In genomic region chr16:24010440-24011089, GRCh38 we compare ENCODE assay signal across 8 cellular contexts.
DNase-seq lines count a peak whose midpoint lies in the region; ATAC-seq and TF ChIP-seq lines count a peak whose summit lies in the region.

No MANE protein-coding gene starts in this region.

- POLR2A ChIA-PET in GM10248 (lab: Yijun Ruan, JAX) = no interaction called here

- H3K27me3 ChIP-seq in heart right ventricle = peaks cover 0 to 36% (median 5%) of the 10 kb centered on the region in 7 donors

- TF ChIP-seq CTCF in GM10248 (IDR thresholded peaks at IDR 0.05; ENCODE audit: control extremely low read depth, extremely low read depth, low read depth, missing control alignments) (peak; percentile 89), heart right ventricle (IDR thresholded peaks at IDR 0.05) (peak; percentile 19 to 84 (median 68))

- H3K36me3 ChIP-seq in heart right ventricle = no peaks in the 10 kb centered on the region

- ATAC-seq in SK-N-SH treated with all-trans-retinoic acid at 6 μM for 48 hours (peak; percentile 91), heart right ventricle (peak in 6 of 8 donors; percentile 55 to 71 (median 62)), GM19467 (IDR thresholded peaks at IDR 0.05; ENCODE audit: unreplicated experiment) (no peak), HG03520 (IDR thresholded peaks at IDR 0.05; ENCODE audit: unreplicated experiment) (no peak)

- peaks cover 46% of the 10 kb centered on the region for H3K4me1 Mint-ChIP-seq in activated naive CD8-positive, alpha-beta T cell treated with anti-CD3 and anti-CD28 coated beads for 36 hours

- H3K4me3 ChIP-seq in heart right ventricle = no peak overlapping the region

- peaks cover 0 to 34% (median 0%) of the 10 kb centered on the region in 9 donors for H3K4me1 ChIP-seq in heart right ventricle

- peak overlapping the region; percentile 43 for H3K27ac Mint-ChIP-seq in activated naive CD8-positive, alpha-beta T cell treated with anti-CD3 and anti-CD28 coated beads for 36 hours

- H3K27ac ChIP-seq in heart right ventricle = no peak overlapping the region

- no peaks in the 10 kb centered on the region for H3K9me3 Mint-ChIP-seq in activated naive CD8-positive, alpha-beta T cell treated with anti-CD3 and anti-CD28 coated beads for 36 hours

- intact Hi-C loops in heart right ventricle (cut with DNase I) = loop anchor here (2.0 to 10.0 kb wide), 5 partner anchors 208 to 273 kb away; no protein-coding TSS in a partner anchor

- 51 to 52% methylated on average over 8 of the region's 8 CpGs for whole genome bisulfite sequencing in heart right ventricle, 2 donors

- H3K36me3 Mint-ChIP-seq in activated naive CD8-positive, alpha-beta T cell treated with anti-CD3 and anti-CD28 coated beads for 36 hours = peaks cover 11% of the 10 kb centered on the region

- H3K9me3 ChIP-seq in heart right ventricle = no peaks in the 10 kb centered on the region

- CTCF ChIA-PET in GM10248 (lab: Yijun Ruan, JAX) = interaction anchor here (0.6 to 6.7 kb wide), 53 partner anchors 9 to 343 kb away, joined by 3 to 101 read pairs (median 5); no protein-coding TSS in a partner anchor

- H3K4me3 Mint-ChIP-seq in activated naive CD8-positive, alpha-beta T cell treated with anti-CD3 and anti-CD28 coated beads for 36 hours = no peak overlapping the region

- H3K27me3 Mint-ChIP-seq in activated naive CD8-positive, alpha-beta T cell treated with anti-CD3 and anti-CD28 coated beads for 36 hours = no peaks in the 10 kb centered on the region

- DNase-seq in GM10248 (ENCODE audit: extremely low spot score) = peak; percentile 66
- DNase-seq in M059J (ENCODE audit: low read depth) = peak; percentile 65
- DNase-seq in activated naive CD8-positive, alpha-beta T cell treated with anti-CD3 and anti-CD28 coated beads for 36 hours = peak; percentile 64
- DNase-seq in heart right ventricle = peak; percentile 58 to 67
- DNase-seq in putamen (ENCODE audit: low spot score) = peak; percentile 66

TF ChIP-seq in SK-N-SH treated with all-trans-retinoic acid at 6 μM for 48 hours, 23 proteins besides CTCF, POLR2A, EP300 and RAD21:
- TF ChIP-seq ARNTL (CRISPR knock-in tag; IDR thresholded peaks at IDR 0.05; ENCODE audit: borderline replicate concordance, low read depth) = no peak
- TF ChIP-seq ISL1 (CRISPR knock-in tag; IDR thresholded peaks at IDR 0.05) = no peak
- TF ChIP-seq ZNF565 (CRISPR knock-in tag; conservative IDR thresholded peaks at IDR 0.05; ENCODE audit: low read depth) = no peak
- TF ChIP-seq PATZ1 (CRISPR knock-in tag; IDR thresholded peaks at IDR 0.05; ENCODE audit: borderline replicate concordance) = no peak
- no peak for TF ChIP-seq SNAI2 (CRISPR knock-in tag; IDR thresholded peaks at IDR 0.05)
- TF ChIP-seq ESRRG (CRISPR knock-in tag; IDR thresholded peaks at IDR 0.05) = no peak
- TF ChIP-seq BACH2 (CRISPR knock-in tag; IDR thresholded peaks at IDR 0.05; ENCODE audit: borderline replicate concordance) = no peak
- no peak for TF ChIP-seq TCF4 (CRISPR knock-in tag; IDR thresholded peaks at IDR 0.05; ENCODE audit: borderline replicate concordance)
- TF ChIP-seq, protein P1, sequence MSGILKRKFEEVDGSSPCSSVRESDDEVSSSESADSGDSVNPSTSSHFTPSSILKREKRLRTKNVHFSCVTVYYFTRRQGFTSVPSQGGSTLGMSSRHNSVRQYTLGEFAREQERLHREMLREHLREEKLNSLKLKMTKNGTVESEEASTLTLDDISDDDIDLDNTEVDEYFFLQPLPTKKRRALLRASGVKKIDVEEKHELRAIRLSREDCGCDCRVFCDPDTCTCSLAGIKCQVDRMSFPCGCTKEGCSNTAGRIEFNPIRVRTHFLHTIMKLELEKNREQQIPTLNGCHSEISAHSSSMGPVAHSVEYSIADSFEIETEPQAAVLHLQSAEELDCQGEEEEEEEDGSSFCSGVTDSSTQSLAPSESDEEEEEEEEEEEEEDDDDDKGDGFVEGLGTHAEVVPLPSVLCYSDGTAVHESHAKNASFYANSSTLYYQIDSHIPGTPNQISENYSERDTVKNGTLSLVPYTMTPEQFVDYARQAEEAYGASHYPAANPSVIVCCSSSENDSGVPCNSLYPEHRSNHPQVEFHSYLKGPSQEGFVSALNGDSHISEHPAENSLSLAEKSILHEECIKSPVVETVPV (CRISPR knock-in tag; IDR thresholded peaks at IDR 0.05) = no peak
- no peak for TF ChIP-seq ZC3H10 (CRISPR knock-in tag; IDR thresholded peaks at IDR 0.05)
- TF ChIP-seq ZNF8 (CRISPR knock-in tag; IDR thresholded peaks at IDR 0.05) = no peak
- TF ChIP-seq, protein P2, sequence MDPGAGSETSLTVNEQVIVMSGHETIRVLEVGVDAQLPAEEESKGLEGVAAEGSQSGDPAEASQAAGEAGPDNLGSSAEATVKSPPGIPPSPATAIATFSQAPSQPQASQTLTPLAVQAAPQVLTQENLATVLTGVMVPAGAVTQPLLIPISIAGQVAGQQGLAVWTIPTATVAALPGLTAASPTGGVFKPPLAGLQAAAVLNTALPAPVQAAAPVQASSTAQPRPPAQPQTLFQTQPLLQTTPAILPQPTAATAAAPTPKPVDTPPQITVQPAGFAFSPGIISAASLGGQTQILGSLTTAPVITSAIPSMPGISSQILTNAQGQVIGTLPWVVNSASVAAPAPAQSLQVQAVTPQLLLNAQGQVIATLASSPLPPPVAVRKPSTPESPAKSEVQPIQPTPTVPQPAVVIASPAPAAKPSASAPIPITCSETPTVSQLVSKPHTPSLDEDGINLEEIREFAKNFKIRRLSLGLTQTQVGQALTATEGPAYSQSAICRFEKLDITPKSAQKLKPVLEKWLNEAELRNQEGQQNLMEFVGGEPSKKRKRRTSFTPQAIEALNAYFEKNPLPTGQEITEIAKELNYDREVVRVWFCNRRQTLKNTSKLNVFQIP (CRISPR knock-in tag; IDR thresholded peaks at IDR 0.05; ENCODE audit: borderline replicate concordance, low read depth) = no peak

Comparison
In these comparisons a context has a peak if more than half of its experiments do, and no peak if none do; other contexts are left out.
1. ATAC-seq: peak in SK-N-SH treated with all-trans-retinoic acid at 6 μM for 48 hours (single experiment) and heart right ventricle (6 of 8); none in GM19467 (single experiment) and HG03520 (single experiment).
2. Peak in every context shown above with its lines, with median percentiles within 50 percentile points of each other: DNase-seq.